In the genomic region with DNA sequence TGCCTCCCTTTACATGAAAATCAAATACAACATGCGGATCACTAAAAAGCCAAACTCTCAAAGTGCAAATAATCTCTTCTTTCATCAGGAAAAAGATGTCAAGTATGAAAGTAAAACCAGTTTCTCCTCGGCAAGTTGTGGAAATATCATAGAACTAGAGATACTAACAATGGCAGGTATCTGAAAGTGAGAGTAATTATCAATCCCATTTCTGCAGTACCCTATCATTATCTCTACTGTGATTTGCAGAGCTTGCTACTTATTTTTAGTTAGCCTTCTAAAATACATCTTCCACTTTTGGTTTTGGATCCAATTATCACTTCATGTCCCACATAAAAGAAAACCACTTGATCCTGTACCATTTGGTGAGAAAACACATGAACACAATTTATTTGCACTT, we compare ENCODE assay signal across 18 cellular contexts. TPM values are rescaled to one million over a fixed set of nuclear protein-coding genes. Genes with fewer than 3 reads are reported as not detected.
DNase-seq lines count a peak whose midpoint lies in the region; ATAC-seq and TF ChIP-seq lines count a peak whose summit lies in the region.
"Had no signal": no experiment of that assay in that cellular context is flagged by ENCODE, and none has a peak within 500 bp of the region (broad histone marks: within the 10 kb centered on the region; RNA-seq: fewer than 3 reads in every experiment).

No MANE protein-coding gene starts in this region.

- peaks cover 5% of the 10 kb centered on the region for H3K36me3 Mint-ChIP-seq in natural killer cell treated with Interleukin-12 subunit alpha and Interleukin-12 subunit beta and Interleukin-15 and Interleukin-18, amount 100 ng/mL, for 72 hours
- H3K36me3 Mint-ChIP-seq in natural killer cell, result no peaks in the 10 kb centered on the region
- peaks cover 3% of the 10 kb centered on the region for H3K36me3 Mint-ChIP-seq in endodermal cell (ENCODE audit: low read depth)
- H3K36me3 Mint-ChIP-seq in type B pancreatic cell, result peaks cover 8% of the 10 kb centered on the region

- peak overlapping the region in 1 of 2 donors; percentile 64 for H3K27ac Mint-ChIP-seq in natural killer cell treated with Interleukin-12 subunit alpha and Interleukin-12 subunit beta and Interleukin-15 and Interleukin-18, amount 100 ng/mL, for 72 hours
- H3K27ac Mint-ChIP-seq in natural killer cell (peak overlapping the region in 1 of 2 donors; percentile 51), endodermal cell (no peak overlapping the region), type B pancreatic cell (peak overlapping the region; percentile 33)

- no peak overlapping the region for H3K27ac ChIP-seq in endodermal cell (ENCODE audit: low read depth, low read length)
- H3K27ac ChIP-seq: thyroid gland had no signal

- H3K9me3 Mint-ChIP-seq in natural killer cell treated with Interleukin-12 subunit alpha and Interleukin-12 subunit beta and Interleukin-15 and Interleukin-18, amount 100 ng/mL, for 72 hours, result no peaks in the 10 kb centered on the region
- no peaks in the 10 kb centered on the region for H3K9me3 Mint-ChIP-seq in natural killer cell
- H3K9me3 Mint-ChIP-seq in endodermal cell, result no peaks in the 10 kb centered on the region
- H3K9me3 Mint-ChIP-seq in type B pancreatic cell, result peaks cover 4% of the 10 kb centered on the region

- H3K4me3 ChIP-seq in endodermal cell (ENCODE audit: low read length), result peak overlapping the region; percentile 95
- H3K4me3 ChIP-seq: thyroid gland had no signal

- TF ChIP-seq CTCF in natural killer cell (IDR thresholded peaks at IDR 0.05) (no peak), endodermal cell (conservative IDR thresholded peaks at IDR 0.05) (no peak), type B pancreatic cell (conservative IDR thresholded peaks at IDR 0.05) (no peak), GM13977 (IDR thresholded peaks at IDR 0.05; ENCODE audit: extremely low read depth, insufficient read depth, missing control alignments) (no peak)

- peak overlapping the region; percentile 60 for H3K4me3 Mint-ChIP-seq in natural killer cell treated with Interleukin-12 subunit alpha and Interleukin-12 subunit beta and Interleukin-15 and Interleukin-18, amount 100 ng/mL, for 72 hours
- no peak overlapping the region for H3K4me3 Mint-ChIP-seq in natural killer cell
- no peak overlapping the region for H3K4me3 Mint-ChIP-seq in endodermal cell
- H3K4me3 Mint-ChIP-seq in type B pancreatic cell, result peak overlapping the region; percentile 65

- in situ Hi-C loops in GM13977 (cut with MboI; ENCODE audit: low pct_unique_long_range_greater_than_20kb, low sequenced_read_pairs, unreplicated experiment), result no loop called here

- no peaks in the 10 kb centered on the region for H3K27me3 Mint-ChIP-seq in natural killer cell treated with Interleukin-12 subunit alpha and Interleukin-12 subunit beta and Interleukin-15 and Interleukin-18, amount 100 ng/mL, for 72 hours
- H3K27me3 Mint-ChIP-seq in natural killer cell (ENCODE audit: low read depth in 2 of 2) (no peaks in the 10 kb centered on the region), endodermal cell (ENCODE audit: insufficient read depth) (no peaks in the 10 kb centered on the region), type B pancreatic cell (no peaks in the 10 kb centered on the region)

- no peak overlapping the region for H3K9ac ChIP-seq in endodermal cell (ENCODE audit: extremely low read depth, low read length, poor library complexity, severe bottlenecking)

- H3K36me3 ChIP-seq in endodermal cell (ENCODE audit: control insufficient read depth, insufficient read depth, low read length), result no peaks in the 10 kb centered on the region
- H3K36me3 ChIP-seq: thyroid gland had no signal

- ATAC-seq in natural killer cell treated with Interleukin-12 subunit alpha and Interleukin-12 subunit beta and Interleukin-15 and Interleukin-18, amount 100 ng/mL, for 72 hours, result no peak
- ATAC-seq in natural killer cell (no peak), HG03378 (IDR thresholded peaks at IDR 0.05; ENCODE audit: unreplicated experiment) (no peak)
- ATAC-seq: left ventricle myocardium superior had no signal

- DNase-seq in natural killer cell treated with Interleukin-12 subunit alpha and Interleukin-12 subunit beta and Interleukin-15 and Interleukin-18, amount 100 ng/mL, for 72 hours (ENCODE audit: low spot score), result no peak
- DNase-seq in natural killer cell (no peak), NCI-H69 (lab: John Stamatoyannopoulos, UW) (peak; percentile 62), endodermal cell (no peak), type B pancreatic cell (ENCODE audit: extremely low spot score, unreplicated experiment) (no peak), epidermal melanocyte (ENCODE audit: insufficient read length, low spot score) (no peak), GM13977 (ENCODE audit: low spot score) (no peak)
- DNase-seq: activated CD8-positive, alpha-beta memory T cell treated with anti-CD3 and anti-CD28 coated beads, Interleukin-2, amount 50 U/mL, for 48 hours; COR-L47; hippocampal formation; KBM-7; left ventricle myocardium superior; NCI-H2107; nucleus accumbens; small intestine; T-helper 9 cell; thyroid gland had no signal

- 89 to 100% methylated on average over 1 to 2 of the region's 2 CpGs for WGBS in endodermal cell (ENCODE audit: insufficient coverage in 1 of 2, insufficient read length in 1 of 2), 2 experiments

- peaks cover 12% of the 10 kb centered on the region for H3K4me1 ChIP-seq in endodermal cell (ENCODE audit: control insufficient read depth, insufficient read depth, low read length)

- intact Hi-C loops in natural killer cell (cut with micrococcal nuclease), result no loop called here

- H3K27me3 ChIP-seq in endodermal cell (ENCODE audit: control insufficient read depth, insufficient read depth, low read length, poor library complexity, severe bottlenecking), result no peaks in the 10 kb centered on the region
- H3K27me3 ChIP-seq: thyroid gland had no signal

- H3K9me3 ChIP-seq in endodermal cell (ENCODE audit: control insufficient read depth, low read length), result no peaks in the 10 kb centered on the region
- H3K9me3 ChIP-seq: thyroid gland had no signal

- peaks cover 48 to 59% of the 10 kb centered on the region in 2 donors for H3K4me1 Mint-ChIP-seq in natural killer cell treated with Interleukin-12 subunit alpha and Interleukin-12 subunit beta and Interleukin-15 and Interleukin-18, amount 100 ng/mL, for 72 hours (ENCODE audit: low read depth in 2 of 2)
- peaks cover 51 to 52% of the 10 kb centered on the region in 2 donors for H3K4me1 Mint-ChIP-seq in natural killer cell
- peaks cover 39% of the 10 kb centered on the region for H3K4me1 Mint-ChIP-seq in endodermal cell
- peaks cover 35% of the 10 kb centered on the region for H3K4me1 Mint-ChIP-seq in type B pancreatic cell (ENCODE audit: unreplicated experiment)

RNA-seq across cellular contexts. Expression of a gene that starts 3.0 kb away (rescaled TPM):
- 100 to 1,000 TPM; 122 to 174 TPM for total RNA-seq in natural killer cell treated with Interleukin-12 subunit alpha and Interleukin-12 subunit beta and Interleukin-15 and Interleukin-18, amount 100 ng/mL, for 72 hours
- total RNA-seq in natural killer cell (10 to 100 TPM; 69.7 to 93.7 (median 78.8) TPM), endodermal cell (10 to 100 TPM; 53.6 to 59.8 TPM), type B pancreatic cell (ENCODE audit: low replicate concordance) (51.3 and 67.2 TPM in 2 replicates)
- polyA plus RNA-seq in endodermal cell (2013, experiment 1 of 2), result 40.4 TPM
- 41.3 TPM for polyA plus RNA-seq in endodermal cell (2013, experiment 2 of 2)

Comparison
In these comparisons a context has a peak if more than half of its experiments do, and no peak if none do; other contexts are left out.
1. H3K4me3 Mint-ChIP-seq: peak in natural killer cell treated with Interleukin-12 subunit alpha and Interleukin-12 subunit beta and Interleukin-15 and Interleukin-18, amount 100 ng/mL, for 72 hours (single experiment) and type B pancreatic cell (single experiment); none in natural killer cell (single experiment) and endodermal cell (single experiment).